Comparison of ENCODE assay signal across 15 cellular contexts in genomic region chr5:83551826-83552225, GRCh38.
DNase-seq lines count a peak whose midpoint lies in the region; ATAC-seq and TF ChIP-seq lines count a peak whose summit lies in the region.
"Had no signal": no experiment of that assay in that cellular context is flagged by ENCODE, and none has a peak within 500 bp of the region (broad histone marks: within the 10 kb centered on the region; RNA-seq: fewer than 3 reads in every experiment).

No MANE protein-coding gene starts in this region.

- no peaks in the 10 kb centered on the region for H3K4me1 ChIP-seq in colonic mucosa

- no peak overlapping the region for H3K27ac ChIP-seq in colonic mucosa

- H3K9me3 ChIP-seq in colonic mucosa, result no peaks in the 10 kb centered on the region

- H3K9ac ChIP-seq in colonic mucosa (ENCODE audit: low read depth in 2 of 2, low read length in 2 of 2), result no peak overlapping the region

- H3K9me3 Mint-ChIP-seq in WTC11, result no peaks in the 10 kb centered on the region
- H3K9me3 Mint-ChIP-seq: activated naive CD4-positive, alpha-beta T cell treated with anti-CD3 and anti-CD28 coated beads, Interleukin-2, amount 50 U/mL, for 24 hours; stimulated activated naive CD8-positive, alpha-beta T cell treated with anti-CD3 and anti-CD28 coated beads, Interleukin-15, amount 100 ng/mL, for 72 hours; T-cell had no signal

- POLR2A ChIA-PET in WTC11 (lab: Charles Lee), result no interaction called here

- H3K36me3 ChIP-seq in colonic mucosa, result no peaks in the 10 kb centered on the region

- peak; percentile 64 for DNase-seq in AG09319 (ENCODE audit: extremely low read depth, low read depth)
- no peak for DNase-seq in WTC11 (ENCODE audit: low spot score)
- peak; percentile 66 for DNase-seq in fibroblast of pulmonary artery (ENCODE audit: low read depth)
- peak; percentile 58 for DNase-seq in myocyte (ENCODE audit: low read depth)
- DNase-seq in colonic mucosa, result no peak
- DNase-seq in stimulated activated naive CD8-positive, alpha-beta T cell treated with anti-CD3 and anti-CD28 coated beads, Interleukin-15, Interleukin-2, amounts not matched to agents 100 U/mL and 50 U/mL, for 24 hours, result no peak
- no peak for DNase-seq in HuH-7.5 (ENCODE audit: low spot score)
- DNase-seq: activated CD4-positive, CD25-positive, alpha-beta regulatory T cell treated with anti-CD3 and anti-CD28 coated beads, Interleukin-2, amount 50 U/mL, for 72 hours; H7; midbrain; NCI-H2029; stimulated activated naive CD8-positive, alpha-beta T cell treated with anti-CD3 and anti-CD28 coated beads, Interleukin-15, amount 100 ng/mL, for 72 hours; T-cell had no signal

- peak overlapping the region; percentile 26; the same call in 1 of the 2 replicates for H3K27ac Mint-ChIP-seq in WTC11
- H3K27ac Mint-ChIP-seq: activated naive CD4-positive, alpha-beta T cell treated with anti-CD3 and anti-CD28 coated beads, Interleukin-2, amount 50 U/mL, for 24 hours; stimulated activated naive CD8-positive, alpha-beta T cell treated with anti-CD3 and anti-CD28 coated beads, Interleukin-15, amount 100 ng/mL, for 72 hours; T-cell had no signal

- TF ChIP-seq CTCF in AG09319 (IDR thresholded peaks at IDR 0.05; ENCODE audit: low read depth, low read length) (no peak), WTC11 (IDR thresholded peaks at IDR 0.05) (no peak), fibroblast of pulmonary artery (IDR thresholded peaks at IDR 0.05; ENCODE audit: low read length, missing control alignments) (no peak), colonic mucosa (IDR thresholded peaks at IDR 0.05) (no peak)

- no peaks in the 10 kb centered on the region for H3K27me3 ChIP-seq in colonic mucosa

- H3K4me1 Mint-ChIP-seq in WTC11, result no peaks in the 10 kb centered on the region
- H3K4me1 Mint-ChIP-seq: activated naive CD4-positive, alpha-beta T cell treated with anti-CD3 and anti-CD28 coated beads, Interleukin-2, amount 50 U/mL, for 24 hours; stimulated activated naive CD8-positive, alpha-beta T cell treated with anti-CD3 and anti-CD28 coated beads, Interleukin-15, amount 100 ng/mL, for 72 hours; T-cell had no signal

- H3K4me3 ChIP-seq in fibroblast of pulmonary artery (replicated peaks; ENCODE audit: low read depth, low read length) (no peak overlapping the region), colonic mucosa (no peak overlapping the region)

- CTCF ChIA-PET in WTC11 (lab: Charles Lee), result no interaction called here

- no peaks in the 10 kb centered on the region for H3K27me3 Mint-ChIP-seq in WTC11 (ENCODE audit: low read depth)

- H3K4me3 Mint-ChIP-seq in WTC11, result no peak overlapping the region
- H3K4me3 Mint-ChIP-seq: activated naive CD4-positive, alpha-beta T cell treated with anti-CD3 and anti-CD28 coated beads, Interleukin-2, amount 50 U/mL, for 24 hours; stimulated activated naive CD8-positive, alpha-beta T cell treated with anti-CD3 and anti-CD28 coated beads, Interleukin-15, amount 100 ng/mL, for 72 hours; T-cell had no signal

- no peak for ATAC-seq in WTC11
- ATAC-seq in stimulated activated naive CD8-positive, alpha-beta T cell treated with anti-CD3 and anti-CD28 coated beads, Interleukin-15, Interleukin-2, amounts not matched to agents 100 U/mL and 50 U/mL, for 24 hours, result no peak
- no peak for ATAC-seq in HG02642 (IDR thresholded peaks at IDR 0.05; ENCODE audit: poor library complexity, unreplicated experiment)
- ATAC-seq: stimulated activated naive CD8-positive, alpha-beta T cell treated with anti-CD3 and anti-CD28 coated beads, Interleukin-15, amount 100 ng/mL, for 72 hours; T-cell had no signal

- peaks cover 66% of the 10 kb centered on the region for H3K36me3 Mint-ChIP-seq in WTC11
- H3K36me3 Mint-ChIP-seq: activated naive CD4-positive, alpha-beta T cell treated with anti-CD3 and anti-CD28 coated beads, Interleukin-2, amount 50 U/mL, for 24 hours; T-cell had no signal

- intact Hi-C loops in colonic mucosa (cut with DNase I), result no loop called here

TF ChIP-seq in WTC11, 78 proteins besides CTCF, POLR2A, EP300 and RAD21:
- TF ChIP-seq PRRX2 (CRISPR knock-in tag; IDR thresholded peaks at IDR 0.05) (no peak), HMGA2 (CRISPR knock-in tag; IDR thresholded peaks at IDR 0.05) (no peak), NFATC4 (CRISPR knock-in tag; IDR thresholded peaks at IDR 0.05) (no peak), JUN (CRISPR knock-in tag; IDR thresholded peaks at IDR 0.05) (no peak), IRF2 (CRISPR knock-in tag; IDR thresholded peaks at IDR 0.05; ENCODE audit: borderline replicate concordance, low read depth) (no peak), ZNF512 (CRISPR knock-in tag; IDR thresholded peaks at IDR 0.05; ENCODE audit: borderline replicate concordance) (no peak), NFYB (CRISPR knock-in tag; conservative IDR thresholded peaks at IDR 0.05; ENCODE audit: low read depth) (no peak), CBFB (CRISPR knock-in tag; IDR thresholded peaks at IDR 0.05; ENCODE audit: low read depth) (no peak), MXD4 (CRISPR knock-in tag; IDR thresholded peaks at IDR 0.05; ENCODE audit: borderline replicate concordance) (no peak), E2F5 (CRISPR knock-in tag; IDR thresholded peaks at IDR 0.05) (no peak), ATF6 (CRISPR knock-in tag; IDR thresholded peaks at IDR 0.05) (no peak), KAT7 (CRISPR knock-in tag; IDR thresholded peaks at IDR 0.05; ENCODE audit: borderline replicate concordance) (no peak), TCF7 (CRISPR knock-in tag; IDR thresholded peaks at IDR 0.05; ENCODE audit: low read depth) (no peak), GABPB1 (CRISPR knock-in tag; IDR thresholded peaks at IDR 0.05) (no peak), AFF4 (CRISPR knock-in tag; IDR thresholded peaks at IDR 0.05; ENCODE audit: borderline replicate concordance) (no peak), ZNF396 (CRISPR knock-in tag; IDR thresholded peaks at IDR 0.05; ENCODE audit: borderline replicate concordance) (no peak)
TF ChIP-seq in WTC11: peak in this region for 0.

Comparison
In these comparisons a context has a peak if more than half of its experiments do, and no peak if none do; other contexts are left out.
1. DNase-seq: peak in AG09319 (single experiment), fibroblast of pulmonary artery (single experiment) and myocyte (single experiment); none in WTC11 (single experiment), colonic mucosa (single experiment), stimulated activated naive CD8-positive, alpha-beta T cell treated with anti-CD3 and anti-CD28 coated beads, Interleukin-15, Interleukin-2, amounts not matched to agents 100 U/mL and 50 U/mL, for 24 hours (single experiment) and HuH-7.5 (single experiment).